ENCODE assay signal across 8 cellular contexts in the genomic region with DNA sequence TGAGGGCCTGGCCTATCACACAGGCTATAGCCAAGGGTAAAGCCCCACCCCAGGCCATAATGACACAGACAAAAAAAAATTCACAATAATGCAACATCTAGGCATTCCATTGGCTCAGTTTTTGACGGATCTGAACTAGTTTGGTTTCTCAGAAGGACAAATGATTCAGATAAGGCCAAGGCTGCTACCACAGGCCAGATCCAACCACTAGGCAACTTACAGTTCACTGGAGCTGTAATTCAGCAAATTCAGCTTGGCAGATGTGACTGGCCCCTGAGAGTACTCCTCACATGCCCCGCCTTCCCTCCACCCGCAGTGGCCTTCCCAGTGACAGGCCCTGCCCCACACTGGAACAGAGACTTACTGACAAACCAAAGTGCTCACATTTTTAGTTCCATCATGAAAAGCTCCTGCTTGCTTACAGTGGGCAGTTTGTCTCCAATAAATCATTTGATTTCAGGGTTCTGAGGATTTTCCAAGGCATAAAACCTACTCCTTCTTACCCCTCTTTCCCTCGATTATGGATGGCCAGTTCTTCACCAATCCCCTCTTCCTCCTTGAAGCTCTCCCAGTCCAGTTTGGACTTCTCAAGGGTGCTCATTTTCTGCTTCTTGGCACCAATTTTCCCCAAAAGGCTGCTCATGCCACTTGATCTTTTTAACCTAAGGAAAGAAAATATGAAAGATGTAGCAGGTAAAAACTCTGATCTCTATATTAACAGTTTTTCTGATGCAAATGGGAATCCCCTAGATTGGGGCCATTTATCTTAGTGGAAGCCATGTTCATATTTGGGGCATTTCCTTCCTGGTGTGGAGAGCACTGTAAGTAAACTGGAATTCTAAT. TPM values are rescaled to one million over a fixed set of nuclear protein-coding genes. Genes with fewer than 3 reads are reported as not detected.
DNase-seq lines count a peak whose midpoint lies in the region; ATAC-seq, FAIRE-seq and TF ChIP-seq lines count a peak whose summit lies in the region.

No MANE protein-coding gene starts in this region.

- no peak for TF ChIP-seq EP300 in A549 (IDR thresholded peaks at IDR 0.05)

- H3K36me3 ChIP-seq in HUES6 (ENCODE audit: control insufficient read depth, insufficient read depth, low read length) (peaks cover 45% of the 10 kb centered on the region), urinary bladder (ENCODE audit: insufficient read depth) (peaks cover 2% of the 10 kb centered on the region)

- peak in 1 of 2 experiments; percentile 1; a peak in 1 of 6 replicates for ATAC-seq in A549
- ATAC-seq in GM21737 (IDR thresholded peaks at IDR 0.05; ENCODE audit: unreplicated experiment), result no peak

- no peak for FAIRE-seq in A549 (lab: Jason Lieb, UNC)

- POLR2A ChIA-PET in A549 (lab: Yijun Ruan, JAX), result interaction anchor here (0.8 to 2.6 kb wide), 9 partner anchors 22 to 129 kb away, joined by 3 to 15 read pairs (median 6); partner anchors contain the start of gene BCAR1

- no peaks in the 10 kb centered on the region for H3K27me3 ChIP-seq in HUES6 (ENCODE audit: control insufficient read depth, insufficient read depth, low read length)

- peak overlapping the region; percentile 78 for H3K4me2 ChIP-seq in A549

- no peak for TF ChIP-seq POLR2A in A549 (IDR thresholded peaks at IDR 0.05; ENCODE audit: low read length)

- WGBS in A549 (ENCODE audit: missing lambda C conversion rate), result 67% methylated on average over 4 of the region's 4 CpGs
- 56% methylated on average over 4 of the region's 4 CpGs for WGBS in urinary bladder

- CTCF ChIA-PET in A549 (lab: Yijun Ruan, JAX), result interaction anchor here (0.7 to 4.3 kb wide), 9 partner anchors 12 to 97 kb away, joined by 3 to 28 read pairs (median 4); partner anchors contain the start of gene BCAR1

- peak overlapping the region; percentile 91 to 96 for H3K27ac ChIP-seq in A549
- H3K27ac ChIP-seq in HUES6 (ENCODE audit: low read depth, low read length), result peak overlapping the region; percentile 24; the same call in 1 of the 2 replicates
- peak overlapping the region; percentile 90 for H3K27ac ChIP-seq in urinary bladder (ENCODE audit: low read depth)

- TF ChIP-seq CTCF in A549 (IDR thresholded peaks at IDR 0.05) (no peak), choroid plexus epithelial cell (conservative IDR thresholded peaks at IDR 0.05; ENCODE audit: low read depth, low read length) (peak; percentile 15)

- H3K4me3 ChIP-seq in A549, result peak overlapping the region; percentile 18; the same call in 1 of the 3 replicates
- no peak overlapping the region for H3K4me3 ChIP-seq in HUES6 (ENCODE audit: low read depth, low read length)
- H3K4me3 ChIP-seq in choroid plexus epithelial cell (ENCODE audit: low read depth, low read length), result no peak overlapping the region
- H3K4me3 ChIP-seq in urinary bladder (ENCODE audit: low read depth, low read length), result no peak overlapping the region

- H3K4me1 ChIP-seq in A549, result peaks cover 43% of the 10 kb centered on the region
- H3K4me1 ChIP-seq in HUES6 (ENCODE audit: control insufficient read depth, insufficient read depth, low read length), result peaks cover 22% of the 10 kb centered on the region; the same call in 1 of the 2 replicates
- H3K4me1 ChIP-seq in urinary bladder (ENCODE audit: insufficient read depth), result peaks cover 2% of the 10 kb centered on the region

- H3K9me3 ChIP-seq in A549, result no peaks in the 10 kb centered on the region
- no peaks in the 10 kb centered on the region for H3K9me3 ChIP-seq in HUES6 (ENCODE audit: control insufficient read depth, insufficient read depth, low read depth, low read length)

- no peak for TF ChIP-seq RAD21 in A549 (conservative IDR thresholded peaks at IDR 0.05 in 1 of 2, IDR thresholded peaks at IDR 0.05 in 1 of 2)

- DNase-seq in A549 (ENCODE audit: low read depth in 1 of 2, low spot score in 1 of 2), result peak; percentile 23 to 43
- DNase-seq in choroid plexus epithelial cell (ENCODE audit: low read depth), result peak; percentile 94
- peak; percentile 26 for DNase-seq in mesenteric fat pad (ENCODE audit: low spot score)
- DNase-seq in stimulated activated CD4-positive, alpha-beta T cell treated with anti-CD3 and anti-CD28 coated beads, Interleukin-4, amount 100 ng/mL, for 24 hours, result no peak
- no peak for DNase-seq in activated CD4-positive, alpha-beta T cell treated with anti-CD3 and anti-CD28 coated beads for 4 hours

- peak overlapping the region; percentile 52 for H3K9ac ChIP-seq in HUES6 (ENCODE audit: low read length)

TF ChIP-seq in A549, 52 proteins besides CTCF, POLR2A, EP300 and RAD21:
- TF ChIP-seq RARB (CRISPR knock-in tag; IDR thresholded peaks at IDR 0.05) (0 out of 2 replicates have a peak, but pooled peaks have one; percentile 33), JUN (IDR thresholded peaks at IDR 0.05) (no peak), PBX3 (IDR thresholded peaks at IDR 0.05) (no peak)
- TF ChIP-seq, protein P1, sequence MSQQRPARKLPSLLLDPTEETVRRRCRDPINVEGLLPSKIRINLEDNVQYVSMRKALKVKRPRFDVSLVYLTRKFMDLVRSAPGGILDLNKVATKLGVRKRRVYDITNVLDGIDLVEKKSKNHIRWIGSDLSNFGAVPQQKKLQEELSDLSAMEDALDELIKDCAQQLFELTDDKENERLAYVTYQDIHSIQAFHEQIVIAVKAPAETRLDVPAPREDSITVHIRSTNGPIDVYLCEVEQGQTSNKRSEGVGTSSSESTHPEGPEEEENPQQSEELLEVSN (IDR thresholded peaks at IDR 0.05; ENCODE audit: borderline replicate concordance, low read depth), result no peak

RNA-seq across cellular contexts. Expression of gene BCAR1, which starts 53.3 kb away (rescaled TPM):
- 8.3 and 10.2 TPM in 2 replicates for polyA plus RNA-seq in A549 (2011; rRNA removed)
- 35.4 and 50.7 TPM in 2 replicates for polyA plus RNA-seq in A549 (2012; cell fraction: cytosol; rRNA removed)
- 81.8 and 122 TPM in 2 replicates for polyA plus RNA-seq in A549 (2012; cell fraction: nucleus; rRNA removed)
- 34.2 to 35.9 TPM (median 35.8 TPM) in 3 replicates for polyA plus RNA-seq in A549 (2017; fragmentation: RNase III; extraction: RNeasy Plus Mini Kit Qiagen cat#74134 plus additional on column Dnase treatment)
- polyA minus RNA-seq in A549 (2011; rRNA and poly(A)+ RNA removed), result 12.3 and 12.9 TPM in 2 replicates
- total RNA-seq in mesenteric fat pad, result 86.5 TPM
- 24.0 TPM for total RNA-seq in urinary bladder
- 40.4 TPM for polyA plus RNA-seq in urinary bladder

Comparison
In these comparisons a context has a peak if more than half of its experiments do, and no peak if none do; other contexts are left out.
1. DNase-seq: peak in A549 (2 of 2), choroid plexus epithelial cell (single experiment) and mesenteric fat pad (single experiment); none in stimulated activated CD4-positive, alpha-beta T cell treated with anti-CD3 and anti-CD28 coated beads, Interleukin-4, amount 100 ng/mL, for 24 hours (single experiment) and activated CD4-positive, alpha-beta T cell treated with anti-CD3 and anti-CD28 coated beads for 4 hours (0 of 2).
2. H3K27ac ChIP-seq: peak in every context shown above with its lines; median percentile 94 in A549; 90 in urinary bladder; 24 in HUES6.